Comparison of ENCODE assay signal across 8 cellular contexts in the genomic region with DNA sequence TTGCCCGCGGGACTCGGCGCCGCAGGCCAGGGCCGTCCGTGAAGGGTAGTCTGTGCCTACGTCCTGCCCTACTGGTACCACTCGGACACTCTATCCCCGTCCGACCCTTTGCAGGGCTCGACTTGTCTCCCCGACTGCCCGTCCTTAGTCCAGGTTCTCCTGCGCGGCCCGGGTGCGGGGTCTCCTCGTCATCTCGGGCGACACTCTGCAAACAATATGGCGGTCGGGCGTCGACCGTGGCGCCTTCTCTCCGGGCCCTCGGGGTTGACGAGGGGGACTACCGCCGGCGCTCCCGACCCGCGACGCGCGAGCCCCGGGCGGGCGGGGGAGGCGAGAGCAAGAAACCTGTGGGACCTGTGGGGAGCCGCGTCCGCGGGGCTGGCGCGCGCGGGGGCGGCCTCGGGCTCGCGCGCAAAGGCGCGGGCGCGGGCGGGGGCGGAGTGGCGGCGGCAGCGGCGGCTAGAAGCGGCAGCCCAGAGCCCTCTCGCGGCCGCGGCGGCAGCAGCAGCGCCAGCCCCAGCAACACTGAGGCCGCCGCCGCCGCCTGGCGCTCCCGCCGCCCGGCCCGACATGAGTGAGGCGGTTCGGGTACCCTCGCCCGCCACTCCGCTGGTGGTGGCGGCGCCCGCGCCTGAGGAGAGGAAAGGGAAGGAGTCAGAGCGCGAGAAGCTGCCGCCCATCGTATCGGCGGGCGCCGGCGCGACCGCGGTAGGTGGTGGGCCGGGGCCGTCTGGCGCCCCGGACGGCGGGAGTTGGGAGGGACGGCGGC. TPM values are rescaled to one million over a fixed set of nuclear protein-coding genes. Genes with fewer than 3 reads are reported as not detected.
DNase-seq lines count a peak whose midpoint lies in the region; FAIRE-seq and TF ChIP-seq lines count a peak whose summit lies in the region.

A gene with protein sequence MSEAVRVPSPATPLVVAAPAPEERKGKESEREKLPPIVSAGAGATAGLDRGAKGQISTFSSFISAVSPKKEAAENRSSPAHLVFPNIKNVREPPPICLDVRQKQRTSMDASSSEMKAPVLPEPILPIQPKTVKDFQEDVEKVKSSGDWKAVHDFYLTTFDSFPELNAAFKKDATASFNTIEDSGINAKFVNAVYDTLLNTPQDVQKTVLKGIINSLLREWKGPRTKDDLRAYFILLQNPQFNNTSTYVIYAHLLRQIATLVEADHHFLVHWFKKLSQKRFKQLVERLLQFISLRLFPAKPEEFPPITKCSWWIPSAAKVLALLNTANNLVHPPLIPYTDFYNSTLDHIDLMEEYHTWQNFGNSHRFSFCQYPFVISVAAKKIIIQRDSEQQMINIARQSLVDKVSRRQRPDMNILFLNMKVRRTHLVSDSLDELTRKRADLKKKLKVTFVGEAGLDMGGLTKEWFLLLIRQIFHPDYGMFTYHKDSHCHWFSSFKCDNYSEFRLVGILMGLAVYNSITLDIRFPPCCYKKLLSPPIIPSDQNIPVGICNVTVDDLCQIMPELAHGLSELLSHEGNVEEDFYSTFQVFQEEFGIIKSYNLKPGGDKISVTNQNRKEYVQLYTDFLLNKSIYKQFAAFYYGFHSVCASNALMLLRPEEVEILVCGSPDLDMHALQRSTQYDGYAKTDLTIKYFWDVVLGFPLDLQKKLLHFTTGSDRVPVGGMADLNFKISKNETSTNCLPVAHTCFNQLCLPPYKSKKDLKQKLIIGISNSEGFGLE (plus strand): TSS at position 476 of the 769 bp plus-strand sequence. CDS start 95 bp downstream, at position 571.

- H3K4me3 ChIP-seq in brain microvascular endothelial cell (ENCODE audit: low read depth, low read length): peak within 1 kb of the TSS; percentile 75
- peak within 1 kb of the TSS; percentile 49 to 98 for H3K4me3 ChIP-seq in small intestine (ENCODE audit: low read depth in 1 of 2, low read length in 2 of 2)

- no peaks in the 10 kb centered on the region for H3K27me3 ChIP-seq in brain microvascular endothelial cell (replicated peaks)
- no peaks in the 10 kb centered on the region for H3K27me3 ChIP-seq in small intestine (ENCODE audit: control insufficient read depth in 2 of 2, insufficient read depth in 2 of 2, low read length in 2 of 2)

- H3K9me3 ChIP-seq in small intestine (ENCODE audit: control insufficient read depth, low read depth): no peaks in the 10 kb centered on the region

- H3K27ac ChIP-seq in brain microvascular endothelial cell: peak within 1 kb of the TSS; percentile 97
- H3K27ac ChIP-seq in small intestine (ENCODE audit: low read depth in 1 of 2, low read length in 1 of 2): peak within 1 kb of the TSS; percentile 99 to 100

- no peak for FAIRE-seq in small intestine (lab: Jason Lieb, UNC)

- peak within 1 kb of the TSS; percentile 88 for H3K4me3 Mint-ChIP-seq in HFFc6

- peak within 1 kb of the TSS; percentile 95 for H3K27ac Mint-ChIP-seq in HFFc6

- DNase-seq in NCI-H1417 (lab: John Stamatoyannopoulos, UW): peak; percentile 77 to 92 (median 87)
- no peak for DNase-seq in NCI-H1417 treated with DMSO at 0.1 percent for 48 hours (lab: John Stamatoyannopoulos, UW)
- DNase-seq in HFFc6: peak; percentile 58
- peak; percentile 51 for DNase-seq in MV-4-11 (lab: John Stamatoyannopoulos, UW)
- DNase-seq in UCSD-AML1 (lab: John Stamatoyannopoulos, UW; ENCODE audit: unreplicated experiment): peak; percentile 80
- DNase-seq in brain microvascular endothelial cell: peak; percentile 43
- DNase-seq in iPS-NIHi11 (ENCODE audit: low spot score): peak; percentile 86
- peak; percentile 72 for DNase-seq in small intestine

- WGBS in small intestine, 3 donors: 0 to 1% (median 1%) methylated on average over 63 to 111 of the region's 111 CpGs

- H3K4me1 Mint-ChIP-seq in HFFc6 (ENCODE audit: low read depth): peaks cover 25% of the 10 kb centered on the region

- TF ChIP-seq CTCF in HFFc6 (IDR thresholded peaks at IDR 0.05): peak; percentile 58
- TF ChIP-seq CTCF in brain microvascular endothelial cell (IDR thresholded peaks at IDR 0.05; ENCODE audit: low read depth, low read length, missing control alignments): peak; percentile 35

- no peaks in the 10 kb centered on the region for H3K36me3 Mint-ChIP-seq in HFFc6 (ENCODE audit: low read depth)

- H3K4me1 ChIP-seq in small intestine (ENCODE audit: control insufficient read depth in 2 of 2, insufficient read depth in 1 of 2, low read depth in 1 of 2, low read length in 1 of 2): no peaks in the 10 kb centered on the region

- peaks cover 3% of the 10 kb centered on the region; the same call in 1 of the 2 replicates for H3K27me3 Mint-ChIP-seq in HFFc6 (ENCODE audit: insufficient read depth)

- no peaks in the 10 kb centered on the region for H3K36me3 ChIP-seq in brain microvascular endothelial cell (replicated peaks)
- no peaks in the 10 kb centered on the region for H3K36me3 ChIP-seq in small intestine (ENCODE audit: control insufficient read depth in 2 of 2, insufficient read depth in 2 of 2, low read length in 2 of 2)

- in situ Hi-C loops in brain microvascular endothelial cell (cut with HindIII; ENCODE audit: low pct_ligation_motif_present, low sequenced_read_pairs): no loop called here

- H3K9me3 Mint-ChIP-seq in HFFc6: no peaks in the 10 kb centered on the region

RNA-seq across cellular contexts. Expression of the gene that starts here (rescaled TPM):
- total RNA-seq in HFFc6 (2021; fragmentation: NEBNext Ultra II Directional; extraction: Animal tissue kit (Norgen Biotek cat#: 25700)): 1 to 10 TPM; 4.5 to 6.4 (median 4.9) TPM
- polyA plus RNA-seq in small intestine: 1 to 10 TPM in 2 of 3 donors, under 1 TPM in 1; 0.89 to 2.9 (median 1.6) TPM
